22 cellular contexts compared by ENCODE assay signal in genomic region chr9:15909297-15909696, GRCh38.
DNase-seq lines count a peak whose midpoint lies in the region; ATAC-seq, FAIRE-seq and TF ChIP-seq lines count a peak whose summit lies in the region.
"Had no signal": no experiment of that assay in that cellular context is flagged by ENCODE, and none has a peak within 500 bp of the region (broad histone marks: within the 10 kb centered on the region; RNA-seq: fewer than 3 reads in every experiment).

No MANE protein-coding gene starts in this region.

- H3K4me3 ChIP-seq in AG04449 (ENCODE audit: low read depth, low read length) (no peak overlapping the region), GM23248 (no peak overlapping the region), fibroblast of lung (replicated peaks in 1 of 4; ENCODE audit: control extremely low read depth in 1 of 4, insufficient read depth in 1 of 4, low read depth in 3 of 4, low read length in 4 of 4) (no peak overlapping the region), kidney (ENCODE audit: low read length in 2 of 2) (no peak overlapping the region)
- H3K4me3 ChIP-seq: A549, left ventricle myocardium inferior, PC-9 had no signal

- intact Hi-C loops in kidney (cut with DNase I), result no loop called here

- no peak overlapping the region for H2AFZ ChIP-seq in GM23248
- no peak overlapping the region for H2AFZ ChIP-seq in fibroblast of lung (ENCODE audit: low read length)
- H2AFZ ChIP-seq: PC-9 had no signal

- TF ChIP-seq CTCF in AG04449 (IDR thresholded peaks at IDR 0.05; ENCODE audit: insufficient read depth, low read length, missing control alignments) (no peak), fibroblast of lung (conservative IDR thresholded peaks at IDR 0.05 in 1 of 2, IDR thresholded peaks at IDR 0.05 in 1 of 2; ENCODE audit: low read depth in 1 of 2, low read length in 2 of 2) (no peak), omental fat pad (IDR thresholded peaks at IDR 0.05) (no peak), kidney (IDR thresholded peaks at IDR 0.05; ENCODE audit: borderline replicate concordance, extremely low read depth, insufficient read depth) (no peak)

- H3K27me3 ChIP-seq in GM23248 (replicated peaks; ENCODE audit: insufficient read depth) (no peaks in the 10 kb centered on the region), fibroblast of lung (ENCODE audit: control insufficient read depth, insufficient read depth, low read length) (no peaks in the 10 kb centered on the region)

- ATAC-seq in omental fat pad (ENCODE audit: low FRiP score) (peak; percentile 91), HG02938 (IDR thresholded peaks at IDR 0.05; ENCODE audit: unreplicated experiment) (no peak)
- ATAC-seq: A549 had no signal

- CTCF ChIA-PET in AG04449 (lab: Yijun Ruan, JAX), result no interaction called here

- in situ Hi-C loops in GM23248 (cut with MboI), result no loop called here

- DNase-seq in AG04449 (ENCODE audit: low read depth, low spot score), result peak; percentile 41
- peak; percentile 56 for DNase-seq in GM23248
- peak; percentile 67 to 68 for DNase-seq in fibroblast of lung (ENCODE audit: low read depth in 2 of 2)
- DNase-seq in omental fat pad (ENCODE audit: low spot score), result no peak
- DNase-seq in COLO829 (ENCODE audit: low spot score), result no peak
- no peak for DNase-seq in DMS79 (lab: John Stamatoyannopoulos, UW)
- no peak for DNase-seq in kidney
- DNase-seq: activated CD4-positive, alpha-beta T cell treated with anti-CD3 and anti-CD28 coated beads for 4 hours; activated naive CD8-positive, alpha-beta T cell treated with anti-CD3 and anti-CD28 coated beads for 36 hours; CD4-positive, alpha-beta T cell; H7; KBM-7; left ventricle myocardium inferior; NCI-H1930; NCI-H345; NCI-H82; PC-9; SHP77 treated with DMSO at 0.1 percent for 48 hours; stimulated activated CD8-positive, alpha-beta memory T cell treated with anti-CD3 and anti-CD28 coated beads, Interleukin-4, amount 100 ng/mL, for 48 hours had no signal

- H3K9ac ChIP-seq in GM23248 (no peak overlapping the region), fibroblast of lung (ENCODE audit: insufficient read depth, low read length) (no peak overlapping the region), kidney (ENCODE audit: low read length in 2 of 2) (no peak overlapping the region)

- FAIRE-seq in kidney (lab: Jason Lieb, UNC), result no peak
- FAIRE-seq: A549, urothelium cell line had no signal

- H3K79me2 ChIP-seq in GM23248 (ENCODE audit: insufficient read depth) (no peaks in the 10 kb centered on the region), fibroblast of lung (ENCODE audit: control insufficient read depth, insufficient read depth, low read length) (no peaks in the 10 kb centered on the region)

- H3K9me3 ChIP-seq in GM23248 (ENCODE audit: low read depth) (no peaks in the 10 kb centered on the region), fibroblast of lung (ENCODE audit: control insufficient read depth, insufficient read depth, low read depth, low read length) (no peaks in the 10 kb centered on the region), kidney (ENCODE audit: control insufficient read depth in 1 of 2, low read length in 2 of 2) (no peaks in the 10 kb centered on the region)

- POLR2A ChIA-PET in AG04449 (lab: Yijun Ruan, JAX), result no interaction called here

- H3K27ac ChIP-seq in GM23248, result no peak overlapping the region
- no peak overlapping the region for H3K27ac ChIP-seq in fibroblast of lung (ENCODE audit: insufficient read depth, low read length)
- H3K27ac ChIP-seq in kidney (ENCODE audit: low read depth in 2 of 2, low read length in 2 of 2), result no peak overlapping the region
- H3K27ac ChIP-seq: A549, left ventricle myocardium inferior, PC-9 had no signal

- H3K4me2 ChIP-seq in GM23248 (ENCODE audit: unreplicated experiment), result no peak overlapping the region
- H3K4me2 ChIP-seq in fibroblast of lung (ENCODE audit: extremely low read depth, insufficient read depth, low read length), result no peak overlapping the region
- H3K4me2 ChIP-seq: A549, PC-9 had no signal

- 0 out of 2 replicates have a peak, but pooled peaks cover 13% of the 10 kb centered on the region for H3F3A ChIP-seq in GM23248 (ENCODE audit: insufficient read depth)

- H3K4me1 ChIP-seq in GM23248 (ENCODE audit: insufficient read depth) (peaks cover 6% of the 10 kb centered on the region; the same call in 1 of the 2 replicates), fibroblast of lung (ENCODE audit: control insufficient read depth, extremely low read depth, insufficient read depth, low read length) (no peaks in the 10 kb centered on the region), kidney (ENCODE audit: control insufficient read depth in 1 of 2, insufficient read depth in 1 of 2, low read depth in 1 of 2, low read length in 2 of 2) (no peaks in the 10 kb centered on the region)
- H3K4me1 ChIP-seq: A549, left ventricle myocardium inferior had no signal

- 66 to 67% methylated on average over 6 of the region's 6 CpGs for WGBS in GM23248 (ENCODE audit: low coverage in 1 of 2, low lambda C conversion rate in 2 of 2, missing lambda C conversion rate in 2 of 2), 2 experiments

- H3K36me3 ChIP-seq in GM23248 (ENCODE audit: low read depth) (no peaks in the 10 kb centered on the region), fibroblast of lung (ENCODE audit: control insufficient read depth, insufficient read depth, low read length) (no peaks in the 10 kb centered on the region), kidney (ENCODE audit: control insufficient read depth in 1 of 2, insufficient read depth in 2 of 2, low read length in 2 of 2) (no peaks in the 10 kb centered on the region)
- H3K36me3 ChIP-seq: left ventricle myocardium inferior had no signal

- no peaks in the 10 kb centered on the region for H3K9me2 ChIP-seq in GM23248 (ENCODE audit: insufficient read depth)

- H4K20me1 ChIP-seq in GM23248 (ENCODE audit: insufficient read depth), result no peaks in the 10 kb centered on the region
- no peaks in the 10 kb centered on the region for H4K20me1 ChIP-seq in fibroblast of lung (ENCODE audit: control insufficient read depth, extremely low read depth, insufficient read depth, low read length)

Comparison
In these comparisons a context has a peak if more than half of its experiments do, and no peak if none do; other contexts are left out.
1. DNase-seq: peak in AG04449 (single experiment), GM23248 (single experiment) and fibroblast of lung (2 of 2); none in omental fat pad (single experiment), COLO829 (single experiment), DMS79 (single experiment) and kidney (single experiment).